ENCODE assay signal across 8 cellular contexts in the genomic region with DNA sequence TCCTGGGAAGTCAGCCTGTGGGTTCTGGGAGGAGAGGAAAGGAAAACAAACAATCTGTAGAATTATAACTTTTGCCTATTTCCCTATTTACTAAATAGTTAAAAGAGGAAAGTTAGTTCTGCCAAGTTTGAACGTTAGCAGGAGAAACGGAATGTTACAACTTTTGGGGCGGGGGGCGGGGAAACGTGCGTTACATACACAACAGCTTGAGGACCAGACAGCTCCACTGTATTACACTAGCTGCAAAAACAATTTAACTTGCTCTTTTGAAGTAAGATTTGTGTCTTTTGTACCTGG. TPM values are rescaled to one million over a fixed set of nuclear protein-coding genes. Genes with fewer than 3 reads are reported as not detected.
A peak's percentile ranks its signal among the peaks of the same experiment; 100 is the strongest.
DNase-seq lines count a peak whose midpoint lies in the region; ATAC-seq and TF ChIP-seq lines count a peak whose summit lies in the region.

No MANE protein-coding gene starts in this region.

- intact Hi-C loops in activated B cell treated with CpG ODN at 0.5 μM for 24 hours (cut with micrococcal nuclease) = loop anchor here (2.0 to 5.0 kb wide), 4 partner anchors 203 to 655 kb away; a partner anchor contains a TSS

- CTCF ChIA-PET in activated B cell treated with CpG ODN at 0.5 μM for 24 hours (lab: Charles Lee) = interaction anchor here (0.9 to 2.8 kb wide), 9 partner anchors 9 to 601 kb away, joined by 3 to 23 read pairs (median 4); no protein-coding TSS in a partner anchor

- no peak overlapping the region for H3K18ac ChIP-seq in H9 (ENCODE audit: insufficient read length, low read depth, low read length)

- no peak overlapping the region for H2BK12ac ChIP-seq in H9 (ENCODE audit: insufficient read length, low read depth, low read length)

- peaks cover 11% of the 10 kb centered on the region for H3K23me2 ChIP-seq in H9 (ENCODE audit: insufficient read length, low read depth, low read length, poor library complexity, severe bottlenecking)

- H3F3A ChIP-seq in smooth muscle cell (ENCODE audit: low read depth) = peaks cover 15% of the 10 kb centered on the region

- peaks cover 27% of the 10 kb centered on the region for H3K27me3 Mint-ChIP-seq in H9 (ENCODE audit: low read depth)
- H3K27me3 Mint-ChIP-seq in activated B cell treated with CpG ODN at 0.5 μM for 24 hours = peaks cover 9% of the 10 kb centered on the region

- H2AK5ac ChIP-seq in H9 (ENCODE audit: insufficient read length, low read length) = no peak overlapping the region

- no peak for TF ChIP-seq CTCF in H9 (conservative IDR thresholded peaks at IDR 0.05)
- no peak for TF ChIP-seq CTCF in activated B cell treated with CpG ODN at 0.5 μM for 24 hours (IDR thresholded peaks at IDR 0.05)
- TF ChIP-seq CTCF in hepatocyte (IDR thresholded peaks at IDR 0.05; ENCODE audit: poor library complexity) = no peak
- no peak for TF ChIP-seq CTCF in smooth muscle cell (IDR thresholded peaks at IDR 0.05; ENCODE audit: borderline replicate concordance, insufficient read depth, poor library complexity, severe bottlenecking)

- H3K4me1 Mint-ChIP-seq in H9 (peaks cover 42 to 46% of the 10 kb centered on the region in 2 experiments), activated B cell treated with CpG ODN at 0.5 μM for 24 hours (peaks cover 60% of the 10 kb centered on the region)

- H3K9me3 ChIP-seq in H9 (ENCODE audit: control insufficient read depth, low read depth, low read length) (no peaks in the 10 kb centered on the region), hepatocyte (ENCODE audit: low read depth) (no peaks in the 10 kb centered on the region), smooth muscle cell (replicated peaks; ENCODE audit: low read depth) (no peaks in the 10 kb centered on the region)

- no peak overlapping the region for H2BK15ac ChIP-seq in H9 (ENCODE audit: low read depth, low read length)

- no peak overlapping the region for H4K91ac ChIP-seq in H9 (ENCODE audit: insufficient read length, low read depth, low read length)

- H2BK20ac ChIP-seq in H9 (ENCODE audit: low read depth, low read length, poor library complexity, severe bottlenecking) = no peak overlapping the region

- no peak overlapping the region for H3K4ac ChIP-seq in H9 (ENCODE audit: low read depth, low read length)

- H3T11ph ChIP-seq in H9 (ENCODE audit: low read length) = no peak overlapping the region

- H3K36me3 ChIP-seq in hepatocyte (replicated peaks; ENCODE audit: insufficient read depth, low read depth) (no peaks in the 10 kb centered on the region), smooth muscle cell (ENCODE audit: low read depth) (no peaks in the 10 kb centered on the region)

- H3K23ac ChIP-seq in H9 (ENCODE audit: insufficient read length, low read depth, low read length) = no peak overlapping the region

- H3K9ac ChIP-seq in H9 (ENCODE audit: extremely low read depth, insufficient read length, low read length) (no peak overlapping the region), smooth muscle cell (ENCODE audit: low read depth) (peak overlapping the region; percentile 35)

- H3K4me1 ChIP-seq in H9 (ENCODE audit: insufficient read depth, low read length) = peaks cover 3% of the 10 kb centered on the region; the same call in 1 of the 2 replicates
- H3K4me1 ChIP-seq in hepatocyte (ENCODE audit: insufficient read depth) = peaks cover 41% of the 10 kb centered on the region
- H3K4me1 ChIP-seq in smooth muscle cell (ENCODE audit: low read depth) = peaks cover 57% of the 10 kb centered on the region

- no peak overlapping the region for H4K8ac ChIP-seq in H9 (replicated peaks; ENCODE audit: insufficient read length, low read depth, low read length)

- H3K27ac ChIP-seq in H9 (ENCODE audit: insufficient read length, low read depth, low read length) = no peak overlapping the region
- peak overlapping the region; percentile 77 for H3K27ac ChIP-seq in hepatocyte
- H3K27ac ChIP-seq in smooth muscle cell (ENCODE audit: low read depth) = peak overlapping the region; percentile 66

- H3K36me3 Mint-ChIP-seq in H9 (ENCODE audit: insufficient read depth in 1 of 3, low read depth in 3 of 3) = no peaks in the 10 kb centered on the region
- H3K36me3 Mint-ChIP-seq in activated B cell treated with CpG ODN at 0.5 μM for 24 hours (ENCODE audit: low read depth) = peaks cover 3% of the 10 kb centered on the region

- no peaks in the 10 kb centered on the region for H3K79me2 ChIP-seq in H9 (ENCODE audit: insufficient read depth, low read length)
- peaks cover 2% of the 10 kb centered on the region for H3K79me2 ChIP-seq in hepatocyte
- peaks cover 30% of the 10 kb centered on the region for H3K79me2 ChIP-seq in smooth muscle cell (ENCODE audit: low read depth)

- peak overlapping the region; percentile 61 for H3K4me2 ChIP-seq in H9 (ENCODE audit: insufficient read depth, insufficient read length, low read length)
- peak overlapping the region; percentile 83 for H3K4me2 ChIP-seq in hepatocyte
- peak overlapping the region; percentile 98 for H3K4me2 ChIP-seq in smooth muscle cell

- peak overlapping the region; percentile 71 to 85 for H3K4me3 Mint-ChIP-seq in H9
- H3K4me3 Mint-ChIP-seq in activated B cell treated with CpG ODN at 0.5 μM for 24 hours = peak overlapping the region; percentile 90

- no peak overlapping the region for H2BK120ac ChIP-seq in H9 (ENCODE audit: low read depth, low read length, poor library complexity, severe bottlenecking)

- no peaks in the 10 kb centered on the region for H4K20me1 ChIP-seq in H9 (ENCODE audit: control insufficient read depth, insufficient read depth, insufficient read length)
- no peaks in the 10 kb centered on the region for H4K20me1 ChIP-seq in hepatocyte (ENCODE audit: insufficient read depth, poor library complexity, severe bottlenecking)
- peaks cover 10% of the 10 kb centered on the region for H4K20me1 ChIP-seq in smooth muscle cell (ENCODE audit: low read depth)

- DNase-seq in H9 = no peak
- no peak for DNase-seq in activated B cell treated with CpG ODN at 0.5 μM for 24 hours
- DNase-seq in hepatocyte (ENCODE audit: low spot score) = no peak
- no peak for DNase-seq in smooth muscle cell (lab: John Stamatoyannopoulos, UW; ENCODE audit: unreplicated experiment)
- no peak for DNase-seq in NOMO-1 treated with dmso at 0.1 percent for 144 hours (lab: John Stamatoyannopoulos, UW; ENCODE audit: unreplicated experiment)
- no peak for DNase-seq in DMS 273 (lab: John Stamatoyannopoulos, UW; ENCODE audit: unreplicated experiment)
- DNase-seq in NCI-H146 treated with DMSO at 0.1 percent for 48 hours (lab: John Stamatoyannopoulos, UW; ENCODE audit: unreplicated experiment) = no peak

- H3K27me3 ChIP-seq in H9 (ENCODE audit: insufficient read depth, low read length) (no peaks in the 10 kb centered on the region; the same call in 1 of the 2 replicates), hepatocyte (peaks cover 7% of the 10 kb centered on the region), smooth muscle cell (ENCODE audit: low read depth) (peaks cover 10% of the 10 kb centered on the region)

- H4K5ac ChIP-seq in H9 (ENCODE audit: insufficient read length, low read depth, low read length) = no peak overlapping the region

- no peak overlapping the region for H2BK5ac ChIP-seq in H9 (ENCODE audit: insufficient read length, low read length)

- no peaks in the 10 kb centered on the region for H3K79me1 ChIP-seq in H9 (ENCODE audit: insufficient read depth, low read depth, low read length, poor library complexity, severe bottlenecking)

- H2AFZ ChIP-seq in H9 (ENCODE audit: low read length) (no peak overlapping the region), hepatocyte (peak overlapping the region; percentile 45), smooth muscle cell (ENCODE audit: low read depth) (peak overlapping the region; percentile 97)

- H3K27ac Mint-ChIP-seq in H9 (peak overlapping the region in 1 of 3 experiments; percentile 41; a peak in 1 of 7 replicates), activated B cell treated with CpG ODN at 0.5 μM for 24 hours (peak overlapping the region; percentile 84)

- ATAC-seq in activated B cell treated with CpG ODN at 0.5 μM for 24 hours (ENCODE audit: low read depth) = no peak
- no peak for ATAC-seq in GM21423 (IDR thresholded peaks at IDR 0.05; ENCODE audit: unreplicated experiment)

- no peak overlapping the region for H3K56ac ChIP-seq in H9 (ENCODE audit: insufficient read length, low read depth, low read length)

- H3K9me3 Mint-ChIP-seq in H9 (no peaks in the 10 kb centered on the region), activated B cell treated with CpG ODN at 0.5 μM for 24 hours (no peaks in the 10 kb centered on the region)

- H3K14ac ChIP-seq in H9 (ENCODE audit: insufficient read depth, low read length) = no peak overlapping the region

- POLR2A ChIA-PET in activated B cell treated with CpG ODN at 0.5 μM for 24 hours (lab: Charles Lee) = interaction anchor here (0.6 to 5.3 kb wide), 13 partner anchors 11 to 240 kb away, joined by 3 to 80 read pairs (median 4); a partner anchor contains a TSS

- no peaks in the 10 kb centered on the region for H3K9me2 ChIP-seq in hepatocyte (replicated peaks; ENCODE audit: insufficient read depth)

- H3K4me3 ChIP-seq in hepatocyte (peak overlapping the region; percentile 40), smooth muscle cell (peak overlapping the region; percentile 71)

- WGBS in H9 (ENCODE audit: extremely low coverage, insufficient read length, low lambda C conversion rate) = no CpG with 5 or more reads among the region's 6 CpGs
- 10% methylated on average over 6 of the region's 6 CpGs for WGBS in hepatocyte (ENCODE audit: low lambda C conversion rate, missing lambda C conversion rate)
- WGBS in smooth muscle cell (ENCODE audit: low lambda C conversion rate) = 6% methylated on average over 6 of the region's 6 CpGs

RNA-seq across cellular contexts. Expression of a gene that starts 0.5 kb away (rescaled TPM):
- total RNA-seq in H9 (2021) = 2.3 and 2.9 TPM in 2 replicates
- 16.3 and 16.4 TPM in 2 replicates for total RNA-seq in activated B cell treated with CpG ODN at 0.5 μM for 24 hours
- 19.1 and 19.3 TPM in 2 replicates for total RNA-seq in hepatocyte
- polyA plus RNA-seq in hepatocyte = 13.4 and 18.0 TPM in 2 replicates
- total RNA-seq in smooth muscle cell = 15.6 and 16.1 TPM in 2 replicates
- polyA plus RNA-seq in smooth muscle cell = 13.3 and 15.1 TPM in 2 replicates
